In the genomic region with DNA sequence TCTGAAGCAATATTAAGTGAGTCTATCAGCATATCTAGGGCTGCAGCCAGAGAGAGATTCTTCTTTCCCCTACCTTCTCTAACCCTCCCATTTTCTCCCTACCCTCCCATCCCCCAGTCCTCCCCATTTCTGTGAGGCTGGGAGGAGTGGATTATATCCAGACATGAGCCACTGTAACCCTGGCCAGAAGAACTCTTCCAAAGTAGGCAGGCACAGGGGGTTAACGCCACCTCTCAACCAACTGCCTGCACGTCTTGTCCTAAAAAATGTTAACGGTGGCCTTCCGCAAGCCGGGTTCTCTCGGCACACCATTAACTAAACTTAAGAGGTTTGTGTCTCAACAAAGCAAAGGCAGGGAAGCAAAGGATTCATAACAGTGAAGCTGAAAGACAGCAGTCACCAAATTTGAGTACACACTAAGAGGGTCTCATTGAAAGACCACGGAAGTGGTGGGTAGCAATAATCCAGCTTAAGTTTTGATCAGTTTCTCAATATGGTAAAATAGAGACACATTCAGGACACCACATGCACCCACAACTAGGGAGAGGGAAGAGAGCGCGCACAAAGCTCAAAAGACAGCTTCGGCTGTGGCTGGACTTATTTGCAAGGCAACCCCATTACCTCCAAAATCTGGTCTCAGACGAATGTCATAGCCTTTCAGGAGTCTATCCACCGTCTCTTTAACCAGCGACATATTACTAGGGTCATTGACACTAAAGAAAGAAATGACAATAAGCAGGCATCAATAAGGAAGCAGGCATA, we compare ENCODE assay signal across 8 cellular contexts. TPM values are rescaled to one million over a fixed set of nuclear protein-coding genes. Genes with fewer than 3 reads are reported as not detected.
A peak's percentile ranks its signal among the peaks of the same experiment; 100 is the strongest.
DNase-seq lines count a peak whose midpoint lies in the region; ATAC-seq, FAIRE-seq and TF ChIP-seq lines count a peak whose summit lies in the region.

No MANE protein-coding gene starts in this region.

- POLR2A ChIA-PET in Panc1 (lab: Charles Lee), result interaction anchor here (0.6 kb wide), 1 partner anchor 71 kb away, joined by 8 read pairs; no protein-coding TSS in a partner anchor

- H3K27ac ChIP-seq in BLaER1 (no peak overlapping the region), Panc1 (ENCODE audit: low read length) (no peak overlapping the region), lower lobe of right lung (no peak overlapping the region), pancreas (no peak overlapping the region)

- H3K9ac ChIP-seq in BLaER1, result no peak overlapping the region

- no peaks in the 10 kb centered on the region for H4K20me1 ChIP-seq in BLaER1

- H3K27me3 ChIP-seq in BLaER1 (peaks cover 40% of the 10 kb centered on the region), Panc1 (ENCODE audit: control insufficient read depth, insufficient read depth, low read length) (peaks cover 19% of the 10 kb centered on the region), lower lobe of right lung (ENCODE audit: low read depth) (peaks cover 53% of the 10 kb centered on the region), pancreas (no peaks in the 10 kb centered on the region)

- 18 to 27% methylated on average over 13 of the region's 13 CpGs for WGBS in pancreas, 2 donors

- no peak for TF ChIP-seq CTCF in Panc1 (IDR thresholded peaks at IDR 0.05)
- no peak for TF ChIP-seq CTCF in lower lobe of right lung (IDR thresholded peaks at IDR 0.05)
- no peak for TF ChIP-seq CTCF in pancreas (IDR thresholded peaks at IDR 0.05)

- intact Hi-C loops in Panc1 (cut with micrococcal nuclease; ENCODE audit: unreplicated experiment) (no loop called here), lower lobe of right lung (cut with DNase I) (no loop called here), pancreas (cut with DNase I) (no loop called here)

- H3K36me3 ChIP-seq in BLaER1, result no peaks in the 10 kb centered on the region
- H3K36me3 ChIP-seq in Panc1 (ENCODE audit: control insufficient read depth, insufficient read depth, low read length), result no peaks in the 10 kb centered on the region
- no peaks in the 10 kb centered on the region for H3K36me3 ChIP-seq in lower lobe of right lung
- H3K36me3 ChIP-seq in pancreas, result no peaks in the 10 kb centered on the region

- H3K9me3 ChIP-seq in BLaER1 (no peaks in the 10 kb centered on the region), Panc1 (ENCODE audit: control insufficient read depth, insufficient read depth, low read depth, low read length) (no peaks in the 10 kb centered on the region), lower lobe of right lung (no peaks in the 10 kb centered on the region), pancreas (no peaks in the 10 kb centered on the region)

- H3K4me2 ChIP-seq in BLaER1, result peak overlapping the region; percentile 51

- FAIRE-seq in pancreas (lab: Jason Lieb, UNC), result no peak

- ATAC-seq in GM19395 (IDR thresholded peaks at IDR 0.05; ENCODE audit: unreplicated experiment) (peak; percentile 7), Panc1 (0 out of 2 replicates have a peak, but pooled peaks have one; percentile 11), lower lobe of right lung (no peak), HG03196 (IDR thresholded peaks at IDR 0.05; ENCODE audit: unreplicated experiment) (no peak), pancreas (no peak)

- no TSS peak for BruUV-seq in Panc1 (replicated peaks; lab: Mats Ljungman, UMichigan)

- peak overlapping the region; percentile 74 for H3K4me3 ChIP-seq in BLaER1
- H3K4me3 ChIP-seq in Panc1 (ENCODE audit: low read depth in 2 of 2, low read length in 2 of 2), result peak overlapping the region; percentile 25 to 41; a peak in 3 of 4 replicates
- H3K4me3 ChIP-seq in lower lobe of right lung, result peak overlapping the region; percentile 52
- H3K4me3 ChIP-seq in pancreas, result peak overlapping the region in 1 of 4 donors; percentile 53

- DNase-seq in Panc1 (ENCODE audit: low read depth, low spot score) (no peak), lower lobe of right lung (no peak), cerebellar cortex (ENCODE audit: low spot score) (no peak), pancreas (no peak)
- no peak for DNase-seq in stimulated activated CD4-positive, alpha-beta T cell treated with anti-CD3 and anti-CD28 coated beads, Interleukin-4, amount 100 ng/mL, for 24 hours

- H3K4me1 ChIP-seq in BLaER1 (no peaks in the 10 kb centered on the region), Panc1 (ENCODE audit: control insufficient read depth, insufficient read depth, low read length) (peaks cover 3% of the 10 kb centered on the region; the same call in 1 of the 2 replicates), lower lobe of right lung (peaks cover 12% of the 10 kb centered on the region), pancreas (peaks cover 0 to 9% (median 0%) of the 10 kb centered on the region in 3 donors)

- CTCF ChIA-PET in Panc1 (lab: Charles Lee), result no interaction called here

- in situ Hi-C loops in Panc1 (cut with HindIII; ENCODE audit: low pct_unique_long_range_greater_than_20kb, low sequenced_read_pairs), result no loop called here

RNA-seq across cellular contexts. Expression of a gene that starts 0.6 kb away (rescaled TPM):
- total RNA-seq in Panc1 (2021; ENCODE audit: unreplicated experiment), result not detected
- polyA plus RNA-seq in Panc1 (2012; ENCODE audit: insufficient read length), result not detected
- total RNA-seq in lower lobe of right lung, result 0.56 TPM
- under 1 TPM in 4 of 6 donors, not detected in 2; 0.05 to 0.41 (median 0.18) TPM for total RNA-seq in pancreas
- under 1 TPM in 1 of 2 donors, not detected in 1; 0.07 TPM for polyA plus RNA-seq in pancreas

Comparison
In these comparisons a context has a peak if more than half of its experiments do, and no peak if none do; other contexts are left out.
1. ATAC-seq: peak in GM19395 (single experiment) and Panc1 (single experiment); none in lower lobe of right lung (0 of 2), HG03196 (single experiment) and pancreas (0 of 4).